In genomic region chr15:84046064-84046637, GRCh38 we compare ENCODE assay signal across 9 cellular contexts.
"Had no signal": no experiment of that assay in that cellular context is flagged by ENCODE, and none has a peak within 500 bp of the region (broad histone marks: within the 10 kb centered on the region; RNA-seq: fewer than 3 reads in every experiment).

No MANE protein-coding gene starts in this region.

- H3K4me3 ChIP-seq: GM23248, HAP-1 had no signal

- FAIRE-seq: HepG2 had no signal

- H3K36me3 ChIP-seq: HAP-1 had no signal

- H3K27ac ChIP-seq: GM23248, HL-60, KMS-11 had no signal

- H3K4me1 ChIP-seq: HAP-1 had no signal

- H3K9me3 ChIP-seq: HAP-1 had no signal

- DNase-seq: GM23248, GOT3, H7, Karpas-422, KBM-7 had no signal

- H3K4me2 ChIP-seq: KMS-11 had no signal

- H3K9ac ChIP-seq: GM23248, KMS-11 had no signal

- H2AFZ ChIP-seq: GM23248 had no signal
